In the genomic region with DNA sequence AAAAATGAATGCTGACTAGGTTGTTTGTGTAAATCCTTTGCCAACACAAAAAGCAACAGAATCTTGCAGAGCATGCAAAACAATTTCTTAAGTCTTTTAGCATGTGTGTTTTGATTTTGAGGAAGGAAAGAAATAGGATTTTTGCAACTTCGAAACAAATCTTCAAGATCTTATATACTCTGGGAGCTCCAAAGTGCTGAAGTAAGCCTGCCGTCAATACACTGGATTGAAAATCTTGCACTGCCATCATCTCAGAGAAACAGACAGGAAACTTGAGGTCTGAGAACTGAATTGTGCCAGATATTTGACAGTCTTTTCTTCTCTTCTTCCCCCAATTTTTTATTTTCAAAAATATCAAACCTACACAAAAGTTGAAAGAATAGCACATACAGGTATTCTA, we compare ENCODE assay signal across 22 cellular contexts. TPM values are rescaled to one million over a fixed set of nuclear protein-coding genes. Genes with fewer than 3 reads are reported as not detected.
"Had no signal": no experiment of that assay in that cellular context is flagged by ENCODE, and none has a peak within 500 bp of the region (broad histone marks: within the 10 kb centered on the region; RNA-seq: fewer than 3 reads in every experiment).

No MANE protein-coding gene starts in this region.

- H3K4me3 Mint-ChIP-seq: activated naive CD8-positive, alpha-beta T cell; activated T-cell treated with anti-CD3 and anti-CD28 coated beads, Interleukin-2, amount 50 U/mL, for 24 hours; effector memory CD8-positive, alpha-beta T cell; memory B cell; stimulated activated naive B cell treated with anti-CD40 and anti-IgM and Interleukin-4, amounts not matched to agents 10 μg/mL and 1 μg/mL and 100 μg/mL, for 72 hours; T-helper 2 cell treated with Interferon-gamma antibody and Interleukin-4, amounts not matched to agents 5 μg/mL and 100 μg/mL, for 36 hours had no signal

- DNase-seq: activated CD4-positive, alpha-beta T cell treated with anti-CD3 and anti-CD28 coated beads for 1 hour; activated naive CD4-positive, alpha-beta T cell; activated T-cell treated with anti-CD3 and anti-CD28 coated beads, Interleukin-2, amount 50 U/mL, for 24 hours; brain microvascular endothelial cell; central memory CD4-positive, alpha-beta T cell; effector memory CD8-positive, alpha-beta T cell; hippocampal formation; kidney glomerular epithelial cell; mucosa of descending colon; nucleus accumbens; posterior cingulate gyrus; stimulated activated CD4-positive, alpha-beta T cell treated with anti-CD3 and anti-CD28 coated beads, Interleukin-2, amount 100 ng/mL, for 48 hours; stimulated activated CD8-positive, alpha-beta memory T cell treated with anti-CD3 and anti-CD28 coated beads, Interleukin-4, amount 100 ng/mL, for 48 hours; stimulated activated naive B cell treated with anti-CD40 and anti-IgM and Interleukin-4, amounts not matched to agents 10 μg/mL and 1 μg/mL and 100 μg/mL, for 72 hours; uterus had no signal

- ATAC-seq: effector memory CD8-positive, alpha-beta T cell; mucosa of descending colon; stimulated activated naive B cell treated with anti-CD40 and anti-IgM and Interleukin-4, amounts not matched to agents 10 μg/mL and 1 μg/mL and 100 μg/mL, for 72 hours had no signal

- H3K9me3 Mint-ChIP-seq: activated T-cell treated with anti-CD3 and anti-CD28 coated beads, Interleukin-2, amount 50 U/mL, for 24 hours; effector memory CD8-positive, alpha-beta T cell had no signal

- H3K27me3 Mint-ChIP-seq: memory B cell; stimulated activated naive B cell treated with anti-CD40 and anti-IgM and Interleukin-4, amounts not matched to agents 10 μg/mL and 1 μg/mL and 100 μg/mL, for 72 hours had no signal

- H3K36me3 Mint-ChIP-seq: activated naive CD8-positive, alpha-beta T cell had no signal

RNA-seq across cellular contexts. Expression of a gene that starts 48.6 kb away (rescaled TPM):
- total RNA-seq: activated T-helper 2 cell treated with anti-CD3 and anti-CD28 coated beads, Interferon-gamma antibody, Interleukin-2, Interleukin-4, amounts not matched to agents 10 μg/mL and 5 μg/mL and 100 μg/mL, durations not matched to agents 14 hours and 24 hours and 36 hours; ascending aorta; frontal cortex; temporal lobe had no signal
